In the genomic region with DNA sequence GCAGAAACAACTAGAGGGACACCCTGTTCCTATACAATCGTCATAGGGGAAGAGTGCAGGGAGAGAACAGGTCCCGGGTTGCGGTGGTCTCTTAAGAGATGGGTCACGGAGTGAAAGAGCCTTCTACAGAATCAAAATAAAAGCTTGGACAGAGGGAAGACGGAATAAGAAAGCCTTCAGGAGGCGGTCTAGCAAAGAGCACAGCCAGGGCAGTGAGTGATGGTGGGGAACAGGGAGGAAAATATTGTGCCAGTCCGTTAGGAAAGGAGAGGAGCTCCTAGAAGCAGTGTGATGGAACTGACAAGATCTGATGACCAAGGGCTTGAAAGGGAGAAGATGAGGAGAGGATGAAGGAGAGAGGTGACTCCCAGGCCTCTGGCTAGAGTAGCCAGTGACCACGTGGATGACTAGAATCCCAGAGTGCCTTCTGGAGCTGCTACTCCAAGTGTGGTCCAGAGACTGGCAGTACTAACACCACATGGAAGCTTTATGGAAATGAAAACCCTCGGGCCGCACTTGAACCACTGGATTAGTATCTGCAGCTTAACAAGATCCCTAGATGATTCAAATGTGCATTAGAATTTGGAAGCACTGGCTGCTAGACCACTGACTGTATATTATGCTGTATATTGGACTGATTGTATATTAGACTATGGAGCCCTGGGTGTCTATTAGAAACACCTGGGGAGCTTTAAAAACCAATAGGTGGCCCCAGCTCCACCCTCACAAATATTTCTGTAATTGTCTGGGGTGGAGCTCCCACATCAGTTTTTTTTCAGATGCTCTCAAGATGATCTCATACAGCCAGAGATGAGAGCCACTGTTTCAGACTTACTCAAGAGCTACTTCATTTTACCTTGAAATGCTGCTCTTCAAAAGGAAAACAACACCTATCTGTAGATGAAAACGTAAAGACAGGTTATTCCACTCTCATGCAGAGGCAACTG, we compare ENCODE assay signal across 11 cellular contexts. TPM values are rescaled to one million over a fixed set of nuclear protein-coding genes. Genes with fewer than 3 reads are reported as not detected.
DNase-seq lines count a peak whose midpoint lies in the region; ATAC-seq, FAIRE-seq and TF ChIP-seq lines count a peak whose summit lies in the region.
"Had no signal": no experiment of that assay in that cellular context is flagged by ENCODE, and none has a peak within 500 bp of the region (broad histone marks: within the 10 kb centered on the region; RNA-seq: fewer than 3 reads in every experiment).

No MANE protein-coding gene starts in this region.

- H3K9me3 Mint-ChIP-seq in activated CD4-positive, alpha-beta T cell treated with anti-CD3 and anti-CD28 coated beads, Interleukin-2, amount 10 ng/mL, durations not matched to agents 24 days and 14 days = no peaks in the 10 kb centered on the region

- H3K4me3 ChIP-seq in fibroblast of pulmonary artery (replicated peaks; ENCODE audit: low read depth, low read length) (peak overlapping the region; percentile 73), skeletal muscle satellite cell (ENCODE audit: low read length) (peak overlapping the region; percentile 94), dorsolateral prefrontal cortex (no peak overlapping the region)

- no peak overlapping the region for H3K27ac ChIP-seq in dorsolateral prefrontal cortex

- peaks cover 41% of the 10 kb centered on the region for H3K4me1 ChIP-seq in skeletal muscle satellite cell (ENCODE audit: control insufficient read depth, insufficient read depth, low read length)

- H3K9me3 ChIP-seq in skeletal muscle satellite cell (replicated peaks; ENCODE audit: low read length) = no peaks in the 10 kb centered on the region

- H3K27me3 Mint-ChIP-seq in activated CD4-positive, alpha-beta T cell treated with anti-CD3 and anti-CD28 coated beads, Interleukin-2, amount 10 ng/mL, durations not matched to agents 24 days and 14 days = peaks cover 46% of the 10 kb centered on the region

- FAIRE-seq in RCC 7860 (lab: Jason Lieb, UNC) = no peak

- H3K27ac Mint-ChIP-seq in activated CD4-positive, alpha-beta T cell treated with anti-CD3 and anti-CD28 coated beads, Interleukin-2, amount 10 ng/mL, durations not matched to agents 24 days and 14 days = no peak overlapping the region
- H3K27ac Mint-ChIP-seq: CD4-positive, CD25-positive, alpha-beta regulatory T cell had no signal

- ATAC-seq in HG03342 (IDR thresholded peaks at IDR 0.05; ENCODE audit: unreplicated experiment) = no peak

- H3K4me2 ChIP-seq in skeletal muscle satellite cell (ENCODE audit: low read length) = peak overlapping the region; percentile 96

- H3K9ac ChIP-seq in skeletal muscle satellite cell (ENCODE audit: low read depth, low read length) = peak overlapping the region; percentile 86

- H3K36me3 Mint-ChIP-seq in activated CD4-positive, alpha-beta T cell treated with anti-CD3 and anti-CD28 coated beads, Interleukin-2, amount 10 ng/mL, durations not matched to agents 24 days and 14 days (ENCODE audit: low read depth) = no peaks in the 10 kb centered on the region
- H3K36me3 Mint-ChIP-seq: CD4-positive, CD25-positive, alpha-beta regulatory T cell had no signal

- H3K4me1 Mint-ChIP-seq in activated CD4-positive, alpha-beta T cell treated with anti-CD3 and anti-CD28 coated beads, Interleukin-2, amount 10 ng/mL, durations not matched to agents 24 days and 14 days = peaks cover 10% of the 10 kb centered on the region

- DNase-seq in activated CD4-positive, alpha-beta T cell treated with anti-CD3 and anti-CD28 coated beads, Interleukin-2, amount 10 ng/mL, durations not matched to agents 24 days and 14 days = no peak
- DNase-seq in activated CD4-positive, alpha-beta T cell treated with anti-CD3 and anti-CD28 coated beads for 4 hours = no peak
- DNase-seq in RCC 7860 (ENCODE audit: low spot score) (peak; percentile 25), fibroblast of pulmonary artery (ENCODE audit: low read depth) (no peak), dorsolateral prefrontal cortex (no peak)
- no peak for DNase-seq in stimulated activated CD4-positive, alpha-beta T cell treated with anti-CD3 and anti-CD28 coated beads, Interleukin-4, amount 100 ng/mL, for 4 hours
- DNase-seq: central memory CD4-positive, alpha-beta T cell; stimulated activated naive CD4-positive, alpha-beta T cell had no signal

- no peak for TF ChIP-seq CTCF in fibroblast of pulmonary artery (IDR thresholded peaks at IDR 0.05; ENCODE audit: low read length, missing control alignments)
- TF ChIP-seq CTCF in dorsolateral prefrontal cortex (IDR thresholded peaks at IDR 0.05 in 54 of 56, conservative IDR thresholded peaks at IDR 0.05 in 2 of 56; ENCODE audit: low read depth in 1 of 56, partially characterized antibody in 56 of 56) = no peak

- H3K36me3 ChIP-seq in skeletal muscle satellite cell (ENCODE audit: insufficient read depth, low read length) = peaks cover 8% of the 10 kb centered on the region

- intact Hi-C loops in activated CD4-positive, alpha-beta T cell treated with anti-CD3 and anti-CD28 coated beads, Interleukin-2, amount 10 ng/mL, durations not matched to agents 24 days and 14 days (cut with micrococcal nuclease) = no loop called here
- intact Hi-C loops in dorsolateral prefrontal cortex (cut with DNase I) = no loop called here

- H3K4me3 Mint-ChIP-seq in activated CD4-positive, alpha-beta T cell treated with anti-CD3 and anti-CD28 coated beads, Interleukin-2, amount 10 ng/mL, durations not matched to agents 24 days and 14 days = peak overlapping the region; percentile 83

- H3K27me3 ChIP-seq in skeletal muscle satellite cell (ENCODE audit: control insufficient read depth, insufficient read depth, low read length) (no peaks in the 10 kb centered on the region), dorsolateral prefrontal cortex (peaks cover 0 to 61% (median 38%) of the 10 kb centered on the region in 45 donors)

RNA-seq across cellular contexts. Expression of gene EVA1A, which starts 1.1 kb away (rescaled TPM):
- total RNA-seq in activated CD4-positive, alpha-beta T cell treated with anti-CD3 and anti-CD28 coated beads, Interleukin-2, amount 10 ng/mL, durations not matched to agents 24 days and 14 days = not detected in 2 replicates
- 14.7 and 35.2 TPM in 2 replicates for total RNA-seq in skeletal muscle satellite cell (2012; rRNA removed)
- total RNA-seq in dorsolateral prefrontal cortex = 1 to 10 TPM in 9 of 120 experiments, under 1 TPM in 15, not detected in 96; 0.22 to 2.5 (median 0.81) TPM
- total RNA-seq: CD4-positive, CD25-positive, alpha-beta regulatory T cell had no signal

Comparison
In these comparisons a context has a peak if more than half of its experiments do, and no peak if none do; other contexts are left out.
1. H3K4me3 ChIP-seq: peak in fibroblast of pulmonary artery (single experiment) and skeletal muscle satellite cell (single experiment); none in dorsolateral prefrontal cortex (0 of 59).